20 cellular contexts compared by ENCODE assay signal in the genomic region with DNA sequence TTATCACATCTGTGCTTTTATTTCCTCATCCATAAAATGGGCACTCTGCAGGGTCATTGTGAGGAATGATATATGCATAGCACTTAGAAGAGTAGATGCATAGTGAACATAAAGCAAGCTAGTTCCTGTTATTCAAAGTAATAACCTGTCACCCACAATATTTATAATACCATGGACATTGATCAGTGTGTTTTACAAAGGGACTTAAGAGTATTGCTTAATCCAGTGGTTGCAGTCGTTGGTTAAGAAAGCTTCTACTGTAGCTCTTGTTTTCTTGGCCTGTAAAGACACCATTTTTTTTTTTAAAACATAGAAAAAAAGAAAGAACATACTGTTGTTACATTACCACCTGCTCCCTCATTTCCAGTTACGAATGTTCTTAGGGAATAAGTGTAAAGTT. TPM values are rescaled to one million over a fixed set of nuclear protein-coding genes. Genes with fewer than 3 reads are reported as not detected.
DNase-seq lines count a peak whose midpoint lies in the region; ATAC-seq, FAIRE-seq and TF ChIP-seq lines count a peak whose summit lies in the region.
"Had no signal": no experiment of that assay in that cellular context is flagged by ENCODE, and none has a peak within 500 bp of the region (broad histone marks: within the 10 kb centered on the region; RNA-seq: fewer than 3 reads in every experiment).

No MANE protein-coding gene starts in this region.

- no peak for FAIRE-seq in HepG2 (lab: Jason Lieb, UNC)
- FAIRE-seq: A549, GM12878 had no signal

- CTCF ChIA-PET in HepG2 (lab: Yijun Ruan, JAX; ENCODE audit: low intra/inter-chr PET ratio, low total read pairs) = no interaction called here

- WGBS in HepG2 (ENCODE audit: low lambda C conversion rate) = 78% methylated on average over 2 of the region's 2 CpGs
- WGBS in right lobe of liver (ENCODE audit: insufficient coverage, low coverage, low lambda C conversion rate, missing lambda C conversion rate) = 63% methylated on average over 2 of the region's 2 CpGs

- no peak overlapping the region for H3K9ac ChIP-seq in HepG2 (ENCODE audit: insufficient read depth, low read depth, low read length)
- H3K9ac ChIP-seq: BLaER1 treated with 17β-estradiol and CSF1 and Interleukin-3, amounts not matched to agents 10 nM and 100 nM had no signal

- ATAC-seq in HepG2 (no peak), right lobe of liver (no peak)
- ATAC-seq: A549; CD8-positive, alpha-beta T cell; GM12878; GM23338; T-cell had no signal

- H3K4me2 ChIP-seq in HepG2 (ENCODE audit: low read depth, low read length) = no peak overlapping the region
- H3K4me2 ChIP-seq: A549; BLaER1 treated with 17β-estradiol and CSF1 and Interleukin-3, amounts not matched to agents 10 nM and 100 nM; GM23338 had no signal

- H3K9me3 ChIP-seq in HepG2 (ENCODE audit: low read length) = no peaks in the 10 kb centered on the region
- no peaks in the 10 kb centered on the region for H3K9me3 ChIP-seq in right lobe of liver
- H3K9me3 ChIP-seq: A549; BLaER1 treated with 17β-estradiol and CSF1 and Interleukin-3, amounts not matched to agents 10 nM and 100 nM had no signal

- H3K79me2 ChIP-seq in HepG2 (ENCODE audit: insufficient read depth, low read length) = peaks cover 18% of the 10 kb centered on the region

- H3K4me3 ChIP-seq in HepG2 (replicated peaks in 1 of 3; ENCODE audit: insufficient read depth in 1 of 3, low read depth in 2 of 3, low read length in 3 of 3) (no peak overlapping the region), right lobe of liver (no peak overlapping the region)
- H3K4me3 ChIP-seq: A549; BLaER1 treated with 17β-estradiol and CSF1 and Interleukin-3, amounts not matched to agents 10 nM and 100 nM; GM12878; GM23338; SK-N-MC had no signal

- TF ChIP-seq CTCF in HepG2 (CRISPR knock-in tag; IDR thresholded peaks at IDR 0.05) = no peak
- TF ChIP-seq CTCF in right lobe of liver (IDR thresholded peaks at IDR 0.05) = no peak

- intact Hi-C loops in HepG2 (cut with micrococcal nuclease; ENCODE audit: unreplicated experiment) (no loop called here), right lobe of liver (cut with DNase I) (no loop called here)

- H4K20me1 ChIP-seq in HepG2 (ENCODE audit: insufficient read depth, low read length) = peaks cover 2% of the 10 kb centered on the region; the same call in 1 of the 2 replicates

- no TSS peak for BruUV-seq in HepG2 (replicated peaks; lab: Mats Ljungman, UMichigan)

- peaks cover 12% of the 10 kb centered on the region for H3K4me1 ChIP-seq in HepG2 (ENCODE audit: insufficient read depth, low read length)
- no peaks in the 10 kb centered on the region for H3K4me1 ChIP-seq in right lobe of liver
- H3K4me1 ChIP-seq: BLaER1 treated with 17β-estradiol and CSF1 and Interleukin-3, amounts not matched to agents 10 nM and 100 nM had no signal

- DNase-seq in HepG2 (ENCODE audit: low spot score) = no peak
- DNase-seq in right lobe of liver = no peak
- DNase-seq in NOMO-1 treated with DMSO at 0.1 percent for 48 hours (lab: John Stamatoyannopoulos, UW; ENCODE audit: unreplicated experiment) = peak; percentile 79
- DNase-seq in amniotic epithelial cell (ENCODE audit: low read depth) = peak; percentile 51
- no peak for DNase-seq in NCI-H1105 (lab: John Stamatoyannopoulos, UW)
- DNase-seq in putamen (ENCODE audit: low spot score) = no peak
- DNase-seq in cerebellum (ENCODE audit: low spot score) = no peak
- DNase-seq: Calu3; CD8-positive, alpha-beta T cell; KBM-7; NCI-H1048; NCI-H1436 treated with DMSO at 0.1 percent for 48 hours; NCI-H2081; NK-92 treated with Interleukin-12 subunit alpha and Interleukin-12 subunit beta, amount 100 ng/mL, for 24 hours; T-cell had no signal

- POLR2A ChIA-PET in HepG2 (lab: Yijun Ruan, JAX) = interaction anchor here (1.7 kb wide), 1 partner anchor 13 kb away, joined by 6 read pairs; a partner anchor contains a TSS

- no peak overlapping the region for H2AFZ ChIP-seq in HepG2 (ENCODE audit: low read length)
- H2AFZ ChIP-seq: GM23338 had no signal

- no peak for TF ChIP-seq POLR2A in HepG2 (IDR thresholded peaks at IDR 0.05; ENCODE audit: insufficient read depth in 1 of 2, low read depth in 2 of 2, low read length in 2 of 2)
- no peak for TF ChIP-seq POLR2A in right lobe of liver (IDR thresholded peaks at IDR 0.05)

- H3K27me3 ChIP-seq in HepG2 (ENCODE audit: control insufficient read depth in 1 of 2, insufficient read depth in 2 of 2, low read length in 2 of 2) (no peaks in the 10 kb centered on the region), right lobe of liver (no peaks in the 10 kb centered on the region)
- H3K27me3 ChIP-seq: BLaER1 treated with 17β-estradiol and CSF1 and Interleukin-3, amounts not matched to agents 10 nM and 100 nM had no signal

- H3K36me3 ChIP-seq in HepG2 (replicated peaks in 1 of 2; ENCODE audit: control insufficient read depth in 1 of 2, insufficient read depth in 2 of 2, low read length in 2 of 2) (peaks cover 3 to 64% of the 10 kb centered on the region in 2 experiments), right lobe of liver (peaks cover 0 to 36% (median 9%) of the 10 kb centered on the region in 4 donors)

- no peak for TF ChIP-seq EP300 in HepG2 (IDR thresholded peaks at IDR 0.05; ENCODE audit: low read depth in 2 of 2, low read length in 2 of 2)
- TF ChIP-seq EP300 in HepG2 (CRISPR knock-in tag; IDR thresholded peaks at IDR 0.05; ENCODE audit: borderline replicate concordance) = no peak

- no peak overlapping the region for H3K27ac ChIP-seq in HepG2 (ENCODE audit: extremely low read length, insufficient read depth, low read length)
- H3K27ac ChIP-seq in right lobe of liver = no peak overlapping the region
- H3K27ac ChIP-seq: A549; BLaER1 treated with 17β-estradiol and CSF1 and Interleukin-3, amounts not matched to agents 10 nM and 100 nM; SK-N-MC had no signal

- TF ChIP-seq RAD21 in HepG2 (CRISPR knock-in tag; IDR thresholded peaks at IDR 0.05) = no peak

- in situ Hi-C loops in HepG2 (cut with HindIII; ENCODE audit: extremely low pct_ligation_motif_present, low pct_unique_long_range_greater_than_20kb) = no loop called here

TF ChIP-seq in HepG2, 621 proteins besides CTCF, POLR2A, EP300 and RAD21:
- TF ChIP-seq ZNF773 (CRISPR knock-in tag; IDR thresholded peaks at IDR 0.05; ENCODE audit: borderline replicate concordance) (no peak), TEAD3 (CRISPR knock-in tag; optimal IDR thresholded peaks at IDR 0.05; ENCODE audit: borderline replicate concordance) (no peak), MIER2 (CRISPR knock-in tag; IDR thresholded peaks at IDR 0.05) (no peak), ZNF629 (CRISPR knock-in tag; conservative IDR thresholded peaks at IDR 0.05) (0 out of 2 replicates have a peak, but pooled peaks have one; percentile 45), TRIM24 (CRISPR knock-in tag; IDR thresholded peaks at IDR 0.05) (no peak)
- TF ChIP-seq, protein P1, sequence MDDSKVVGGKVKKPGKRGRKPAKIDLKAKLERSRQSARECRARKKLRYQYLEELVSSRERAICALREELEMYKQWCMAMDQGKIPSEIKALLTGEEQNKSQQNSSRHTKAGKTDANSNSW (CRISPR knock-in tag; IDR thresholded peaks at IDR 0.05; ENCODE audit: borderline replicate concordance) = no peak
TF ChIP-seq in HepG2: peak in this region for 1.

RNA-seq across cellular contexts. Expression of a gene that starts 13.1 kb away (rescaled TPM):
- total RNA-seq in HepG2 (2016; rRNA removed; fragmentation: Illumina TruSeq; extraction: Trizol) = 131 and 204 TPM in 2 replicates
- 21.4 and 23.9 TPM in 2 replicates for total RNA-seq in HepG2 (2016; cell fraction: cytosol; rRNA removed; fragmentation: Illumina TruSeq; extraction: Trizol; ENCODE audit: low read depth)
- total RNA-seq in HepG2 (2016; cell fraction: insoluble cytoplasmic fraction; rRNA removed; fragmentation: Illumina TruSeq; extraction: Trizol) = 131 and 201 TPM in 2 replicates
- total RNA-seq in HepG2 (2016; cell fraction: membrane; rRNA removed; fragmentation: Illumina TruSeq; extraction: Trizol) = 42.6 and 52.7 TPM in 2 replicates
- total RNA-seq in HepG2 (2016; cell fraction: nucleus; rRNA removed; fragmentation: Illumina TruSeq; extraction: Trizol) = 62.6 and 66.2 TPM in 2 replicates
- polyA plus RNA-seq in HepG2 (2011; rRNA removed) = 45.5 and 67.8 TPM in 2 replicates
- polyA plus RNA-seq in HepG2 (2011; cell fraction: cytosol; rRNA removed) = 28.2 and 39.5 TPM in 2 replicates
- polyA plus RNA-seq in HepG2 (2011; cell fraction: nucleus; rRNA removed) = 12.7 and 22.3 TPM in 2 replicates
- 87.5 and 112 TPM in 2 replicates for polyA plus RNA-seq in HepG2 (2012)
- 13.5 and 16.5 TPM in 2 replicates for polyA plus RNA-seq in HepG2 (2016; cell fraction: cytosol; fragmentation: Illumina TruSeq; extraction: Trizol; ENCODE audit: low read depth)
- 213 and 228 TPM in 2 replicates for polyA plus RNA-seq in HepG2 (2016; cell fraction: insoluble cytoplasmic fraction; fragmentation: Illumina TruSeq; extraction: Trizol; ENCODE audit: low read depth)
- 32.1 and 38.2 TPM in 2 replicates for polyA plus RNA-seq in HepG2 (2016; cell fraction: membrane; fragmentation: Illumina TruSeq; extraction: Trizol; ENCODE audit: low read depth)
- 73.0 and 79.4 TPM in 2 replicates for polyA plus RNA-seq in HepG2 (2016; cell fraction: nucleus; fragmentation: Illumina TruSeq; extraction: Trizol; ENCODE audit: insufficient read depth, low read depth)
- polyA minus RNA-seq in HepG2 (2011; rRNA and poly(A)+ RNA removed; ENCODE audit: low replicate concordance) = 12.0 and 19.3 TPM in 2 replicates
- polyA minus RNA-seq in HepG2 (2011; cell fraction: cytosol; rRNA and poly(A)+ RNA removed) = 28.9 and 29.6 TPM in 2 replicates
- 89.4 and 91.0 TPM in 2 replicates for polyA minus RNA-seq in HepG2 (2011; cell fraction: nucleus; rRNA and poly(A)+ RNA removed)
- 10 to 100 TPM; 25.5 to 62.0 (median 34.0) TPM for total RNA-seq in right lobe of liver
- total RNA-seq in cerebellum = 42.0 TPM

Comparison
In these comparisons a context has a peak if more than half of its experiments do, and no peak if none do; other contexts are left out.
1. DNase-seq: peak in NOMO-1 treated with DMSO at 0.1 percent for 48 hours (single experiment) and amniotic epithelial cell (single experiment); none in HepG2 (single experiment), right lobe of liver (0 of 3), NCI-H1105 (single experiment), putamen (single experiment) and cerebellum (single experiment).